1 cellular context compared by ENCODE assay signal in genomic region chr12:120678572-120678971, GRCh38.
TF ChIP-seq lines count a peak whose summit lies in the region.

No MANE protein-coding gene starts in this region.

TF ChIP-seq in HCT116, 20 proteins besides CTCF, POLR2A, EP300 and RAD21 (continued from another document):
- TF ChIP-seq FOSL1 (IDR thresholded peaks at IDR 0.05; ENCODE audit: low read depth) (no peak), MAX (IDR thresholded peaks at IDR 0.05) (no peak), SRF (IDR thresholded peaks at IDR 0.05; ENCODE audit: low read depth) (no peak)
